In the genomic region with DNA sequence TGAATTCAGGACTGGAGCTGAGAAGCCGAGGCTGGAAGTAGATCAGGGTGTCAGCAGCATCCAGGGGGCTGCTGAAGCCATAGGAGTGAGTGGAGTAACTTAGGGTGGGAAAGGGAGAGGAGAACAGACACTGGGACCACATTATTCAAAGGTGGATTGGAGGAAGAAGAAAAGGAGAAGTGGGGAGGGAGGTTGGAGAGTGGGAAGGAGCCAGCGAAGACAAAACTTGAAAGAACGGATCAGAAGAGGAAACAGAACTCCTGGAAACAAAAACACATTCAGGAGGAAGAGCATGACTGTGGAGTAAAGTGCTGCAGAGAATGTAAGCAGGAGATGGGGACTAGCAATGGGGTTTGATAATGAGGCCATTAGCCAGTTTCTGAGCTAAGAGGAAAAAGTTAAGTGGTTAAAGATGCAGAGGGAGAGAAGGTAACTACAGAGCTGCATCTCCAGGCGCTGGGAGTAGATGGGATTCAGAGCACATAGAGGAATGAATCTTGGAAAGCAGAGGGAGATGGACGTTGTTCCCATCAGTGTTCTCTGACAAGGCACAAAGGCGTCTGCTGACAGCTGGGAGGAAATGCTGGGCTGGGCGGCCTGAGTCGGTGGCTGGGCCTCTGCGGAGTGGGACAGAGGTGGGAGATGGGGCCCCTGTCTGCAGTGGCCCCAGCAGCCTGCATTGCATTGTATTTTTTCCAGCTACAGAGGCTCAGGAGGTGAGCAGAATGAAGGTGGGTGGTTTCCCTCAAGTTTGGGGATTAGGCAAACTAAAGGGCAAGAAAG, we compare ENCODE assay signal across 1 cellular context.
TF ChIP-seq lines count a peak whose summit lies in the region.

No MANE protein-coding gene starts in this region.

TF ChIP-seq in GM23338, 12 proteins besides CTCF, POLR2A, EP300 and RAD21 (continued from another document):
- TF ChIP-seq, protein P1, sequence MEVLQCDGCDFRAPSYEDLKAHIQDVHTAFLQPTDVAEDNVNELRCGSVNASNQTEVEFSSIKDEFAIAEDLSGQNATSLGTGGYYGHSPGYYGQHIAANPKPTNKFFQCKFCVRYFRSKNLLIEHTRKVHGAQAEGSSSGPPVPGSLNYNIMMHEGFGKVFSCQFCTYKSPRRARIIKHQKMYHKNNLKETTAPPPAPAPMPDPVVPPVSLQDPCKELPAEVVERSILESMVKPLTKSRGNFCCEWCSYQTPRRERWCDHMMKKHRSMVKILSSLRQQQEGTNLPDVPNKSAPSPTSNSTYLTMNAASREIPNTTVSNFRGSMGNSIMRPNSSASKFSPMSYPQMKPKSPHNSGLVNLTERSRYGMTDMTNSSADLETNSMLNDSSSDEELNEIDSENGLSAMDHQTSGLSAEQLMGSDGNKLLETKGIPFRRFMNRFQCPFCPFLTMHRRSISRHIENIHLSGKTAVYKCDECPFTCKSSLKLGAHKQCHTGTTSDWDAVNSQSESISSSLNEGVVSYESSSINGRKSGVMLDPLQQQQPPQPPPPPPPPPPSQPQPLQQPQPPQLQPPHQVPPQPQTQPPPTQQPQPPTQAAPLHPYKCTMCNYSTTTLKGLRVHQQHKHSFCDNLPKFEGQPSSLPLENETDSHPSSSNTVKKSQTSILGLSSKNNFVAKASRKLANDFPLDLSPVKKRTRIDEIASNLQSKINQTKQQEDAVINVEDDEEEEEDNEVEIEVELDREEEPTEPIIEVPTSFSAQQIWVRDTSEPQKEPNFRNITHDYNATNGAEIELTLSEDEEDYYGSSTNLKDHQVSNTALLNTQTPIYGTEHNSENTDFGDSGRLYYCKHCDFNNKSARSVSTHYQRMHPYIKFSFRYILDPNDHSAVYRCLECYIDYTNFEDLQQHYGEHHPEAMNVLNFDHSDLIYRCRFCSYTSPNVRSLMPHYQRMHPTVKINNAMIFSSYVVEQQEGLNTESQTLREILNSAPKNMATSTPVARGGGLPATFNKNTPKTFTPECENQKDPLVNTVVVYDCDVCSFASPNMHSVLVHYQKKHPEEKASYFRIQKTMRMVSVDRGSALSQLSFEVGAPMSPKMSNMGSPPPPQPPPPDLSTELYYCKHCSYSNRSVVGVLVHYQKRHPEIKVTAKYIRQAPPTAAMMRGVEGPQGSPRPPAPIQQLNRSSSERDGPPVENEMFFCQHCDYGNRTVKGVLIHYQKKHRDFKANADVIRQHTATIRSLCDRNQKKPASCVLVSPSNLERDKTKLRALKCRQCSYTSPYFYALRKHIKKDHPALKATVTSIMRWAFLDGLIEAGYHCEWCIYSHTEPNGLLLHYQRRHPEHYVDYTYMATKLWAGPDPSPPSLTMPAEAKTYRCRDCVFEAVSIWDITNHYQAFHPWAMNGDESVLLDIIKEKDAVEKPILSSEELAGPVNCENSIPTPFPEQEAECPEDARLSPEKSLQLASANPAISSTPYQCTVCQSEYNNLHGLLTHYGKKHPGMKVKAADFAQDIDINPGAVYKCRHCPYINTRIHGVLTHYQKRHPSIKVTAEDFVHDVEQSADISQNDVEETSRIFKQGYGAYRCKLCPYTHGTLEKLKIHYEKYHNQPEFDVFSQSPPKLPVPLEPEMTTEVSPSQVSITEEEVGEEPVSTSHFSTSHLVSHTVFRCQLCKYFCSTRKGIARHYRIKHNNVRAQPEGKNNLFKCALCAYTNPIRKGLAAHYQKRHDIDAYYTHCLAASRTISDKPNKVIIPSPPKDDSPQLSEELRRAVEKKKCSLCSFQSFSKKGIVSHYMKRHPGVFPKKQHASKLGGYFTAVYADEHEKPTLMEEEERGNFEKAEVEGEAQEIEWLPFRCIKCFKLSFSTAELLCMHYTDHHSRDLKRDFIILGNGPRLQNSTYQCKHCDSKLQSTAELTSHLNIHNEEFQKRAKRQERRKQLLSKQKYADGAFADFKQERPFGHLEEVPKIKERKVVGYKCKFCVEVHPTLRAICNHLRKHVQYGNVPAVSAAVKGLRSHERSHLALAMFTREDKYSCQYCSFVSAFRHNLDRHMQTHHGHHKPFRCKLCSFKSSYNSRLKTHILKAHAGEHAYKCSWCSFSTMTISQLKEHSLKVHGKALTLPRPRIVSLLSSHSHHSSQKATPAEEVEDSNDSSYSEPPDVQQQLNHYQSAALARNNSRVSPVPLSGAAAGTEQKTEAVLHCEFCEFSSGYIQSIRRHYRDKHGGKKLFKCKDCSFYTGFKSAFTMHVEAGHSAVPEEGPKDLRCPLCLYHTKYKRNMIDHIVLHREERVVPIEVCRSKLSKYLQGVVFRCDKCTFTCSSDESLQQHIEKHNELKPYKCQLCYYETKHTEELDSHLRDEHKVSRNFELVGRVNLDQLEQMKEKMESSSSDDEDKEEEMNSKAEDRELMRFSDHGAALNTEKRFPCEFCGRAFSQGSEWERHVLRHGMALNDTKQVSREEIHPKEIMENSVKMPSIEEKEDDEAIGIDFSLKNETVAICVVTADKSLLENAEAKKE (CRISPR knock-in tag; IDR thresholded peaks at IDR 0.05), result no peak
- TF ChIP-seq EZH2phosphoT487 (IDR thresholded peaks at IDR 0.05; ENCODE audit: unreplicated experiment), result no peak
- TF ChIP-seq, protein P2, sequence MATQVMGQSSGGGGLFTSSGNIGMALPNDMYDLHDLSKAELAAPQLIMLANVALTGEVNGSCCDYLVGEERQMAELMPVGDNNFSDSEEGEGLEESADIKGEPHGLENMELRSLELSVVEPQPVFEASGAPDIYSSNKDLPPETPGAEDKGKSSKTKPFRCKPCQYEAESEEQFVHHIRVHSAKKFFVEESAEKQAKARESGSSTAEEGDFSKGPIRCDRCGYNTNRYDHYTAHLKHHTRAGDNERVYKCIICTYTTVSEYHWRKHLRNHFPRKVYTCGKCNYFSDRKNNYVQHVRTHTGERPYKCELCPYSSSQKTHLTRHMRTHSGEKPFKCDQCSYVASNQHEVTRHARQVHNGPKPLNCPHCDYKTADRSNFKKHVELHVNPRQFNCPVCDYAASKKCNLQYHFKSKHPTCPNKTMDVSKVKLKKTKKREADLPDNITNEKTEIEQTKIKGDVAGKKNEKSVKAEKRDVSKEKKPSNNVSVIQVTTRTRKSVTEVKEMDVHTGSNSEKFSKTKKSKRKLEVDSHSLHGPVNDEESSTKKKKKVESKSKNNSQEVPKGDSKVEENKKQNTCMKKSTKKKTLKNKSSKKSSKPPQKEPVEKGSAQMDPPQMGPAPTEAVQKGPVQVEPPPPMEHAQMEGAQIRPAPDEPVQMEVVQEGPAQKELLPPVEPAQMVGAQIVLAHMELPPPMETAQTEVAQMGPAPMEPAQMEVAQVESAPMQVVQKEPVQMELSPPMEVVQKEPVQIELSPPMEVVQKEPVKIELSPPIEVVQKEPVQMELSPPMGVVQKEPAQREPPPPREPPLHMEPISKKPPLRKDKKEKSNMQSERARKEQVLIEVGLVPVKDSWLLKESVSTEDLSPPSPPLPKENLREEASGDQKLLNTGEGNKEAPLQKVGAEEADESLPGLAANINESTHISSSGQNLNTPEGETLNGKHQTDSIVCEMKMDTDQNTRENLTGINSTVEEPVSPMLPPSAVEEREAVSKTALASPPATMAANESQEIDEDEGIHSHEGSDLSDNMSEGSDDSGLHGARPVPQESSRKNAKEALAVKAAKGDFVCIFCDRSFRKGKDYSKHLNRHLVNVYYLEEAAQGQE (IDR thresholded peaks at IDR 0.05; ENCODE audit: unreplicated experiment), result no peak
